ENCODE assay signal across 8 cellular contexts in genomic region chr11:124069429-124070401, GRCh38. TPM values are rescaled to one million over a fixed set of nuclear protein-coding genes. Genes with fewer than 3 reads are reported as not detected.
DNase-seq lines count a peak whose midpoint lies in the region; ATAC-seq, FAIRE-seq and TF ChIP-seq lines count a peak whose summit lies in the region.

No MANE protein-coding gene starts in this region.

- peaks cover 0 to 43% (median 13%) of the 10 kb centered on the region in 3 donors for H3K27me3 ChIP-seq in stomach

- POLR2A ChIA-PET in A549 (lab: Yijun Ruan, JAX) (no interaction called here), WTC11 (lab: Charles Lee) (no interaction called here)

- H3K4me3 ChIP-seq in A549 (peak overlapping the region; percentile 37; the same call in 2 of the 3 replicates), stomach (peak overlapping the region in 1 of 4 donors; percentile 14)

- no peak for TF ChIP-seq POLR2A in A549 (IDR thresholded peaks at IDR 0.05; ENCODE audit: low read length)
- peak; percentile 57 for TF ChIP-seq POLR2A in erythroblast (IDR thresholded peaks at IDR 0.05; ENCODE audit: low read length)
- TF ChIP-seq POLR2A in stomach (IDR thresholded peaks at IDR 0.05): no peak

- no peaks in the 10 kb centered on the region for H3K36me3 ChIP-seq in stomach

- H3K4me1 ChIP-seq in A549: no peaks in the 10 kb centered on the region
- H3K4me1 ChIP-seq in stomach: peaks cover 0 to 17% (median 8%) of the 10 kb centered on the region in 4 donors

- H3K27me3 Mint-ChIP-seq in WTC11 (ENCODE audit: low read depth): peaks cover 3% of the 10 kb centered on the region; the same call in 1 of the 2 replicates
- peaks cover 28 to 52% of the 10 kb centered on the region in 2 donors for H3K27me3 Mint-ChIP-seq in natural killer cell (ENCODE audit: low read depth in 2 of 2)

- TF ChIP-seq RAD21 in A549 (conservative IDR thresholded peaks at IDR 0.05 in 1 of 2, IDR thresholded peaks at IDR 0.05 in 1 of 2): peak; percentile 42 to 55; a peak in 4 of 5 replicates

- H3K4me1 Mint-ChIP-seq in WTC11 (peaks cover 22% of the 10 kb centered on the region), natural killer cell (peaks cover 6 to 12% of the 10 kb centered on the region in 2 donors)

- H3K27ac Mint-ChIP-seq in WTC11 (no peak overlapping the region), natural killer cell (no peak overlapping the region)

- ATAC-seq in A549 (peak; percentile 99 to 100), HG02678 (IDR thresholded peaks at IDR 0.05; ENCODE audit: unreplicated experiment) (peak; percentile 80), WTC11 (peak; percentile 99), natural killer cell (peak; percentile 79 to 86 (median 83))

- TF ChIP-seq CTCF in A549 (IDR thresholded peaks at IDR 0.05): peak; percentile 40
- TF ChIP-seq CTCF in GM12873 (IDR thresholded peaks at IDR 0.05; ENCODE audit: insufficient read depth, low read depth, low read length, missing control alignments): peak; percentile 73
- peak; percentile 33; the same call in 1 of the 2 replicates for TF ChIP-seq CTCF in WTC11 (IDR thresholded peaks at IDR 0.05)
- TF ChIP-seq CTCF in natural killer cell (IDR thresholded peaks at IDR 0.05): no peak
- TF ChIP-seq CTCF in stomach (IDR thresholded peaks at IDR 0.05): peak in 3 of 7 experiments; percentile 18 to 23 (median 18)

- H3K36me3 Mint-ChIP-seq in WTC11 (no peaks in the 10 kb centered on the region), natural killer cell (no peaks in the 10 kb centered on the region)

- FAIRE-seq in A549 (lab: Jason Lieb, UNC): no peak

- CTCF ChIA-PET in A549 (lab: Yijun Ruan, JAX): interaction anchor here (0.6 to 2.1 kb wide), 8 partner anchors 13 to 261 kb away, joined by 3 to 9 read pairs (median 4); no protein-coding TSS in a partner anchor
- CTCF ChIA-PET in WTC11 (lab: Charles Lee): interaction anchor here (0.6 to 2.6 kb wide), 28 partner anchors 11 to 532 kb away, joined by 3 to 16 read pairs (median 4); partner anchors contain the start of genes SCN3B and VWA5A

- H3K9me3 Mint-ChIP-seq in WTC11 (no peaks in the 10 kb centered on the region), natural killer cell (no peaks in the 10 kb centered on the region)

- DNase-seq in A549 (ENCODE audit: low read depth in 1 of 2, low spot score in 1 of 2) (peak in 1 of 2 experiments; percentile 53), NCI-H1105 (lab: John Stamatoyannopoulos, UW) (peak; percentile 92), WTC11 (ENCODE audit: low spot score) (peak; percentile 76), erythroblast (lab: John Stamatoyannopoulos, UW) (peak; percentile 93 to 94), natural killer cell (no peak), stomach (no peak)

- peak overlapping the region; percentile 88 for H3K4me2 ChIP-seq in A549

- WGBS in A549 (ENCODE audit: missing lambda C conversion rate): 12% methylated on average over 26 of the region's 28 CpGs
- WGBS in stomach, 5 donors: 34 to 41% (median 35%) methylated on average over 25 to 28 of the region's 28 CpGs

- H3K9me3 ChIP-seq in A549: no peaks in the 10 kb centered on the region
- no peaks in the 10 kb centered on the region for H3K9me3 ChIP-seq in stomach

- H3K27ac ChIP-seq in A549 (no peak overlapping the region), stomach (no peak overlapping the region)

- TF ChIP-seq EP300 in A549 (IDR thresholded peaks at IDR 0.05) (no peak), stomach (IDR thresholded peaks at IDR 0.05) (no peak)

- intact Hi-C loops in natural killer cell (cut with micrococcal nuclease) (no loop called here), stomach (cut with DNase I; ENCODE audit: low total_unique reads) (loop anchor here (10.0 kb wide), 1 partner anchor 125 kb away; no protein-coding TSS in a partner anchor)

- H3K4me3 Mint-ChIP-seq in WTC11 (peak overlapping the region; percentile 48), natural killer cell (no peak overlapping the region)

TF ChIP-seq in A549, 52 proteins besides CTCF, POLR2A, EP300 and RAD21:
- TF ChIP-seq MAX (IDR thresholded peaks at IDR 0.05): peak; percentile 66
- no peak for TF ChIP-seq FOSB (CRISPR knock-in tag; IDR thresholded peaks at IDR 0.05)

TF ChIP-seq in WTC11, 78 proteins besides CTCF, POLR2A, EP300 and RAD21:
- TF ChIP-seq MAX (CRISPR knock-in tag; IDR thresholded peaks at IDR 0.05): peak; percentile 89
- no peak for TF ChIP-seq ELF4 (CRISPR knock-in tag; IDR thresholded peaks at IDR 0.05; ENCODE audit: low read depth)
- TF ChIP-seq ZNF317 (CRISPR knock-in tag; IDR thresholded peaks at IDR 0.05; ENCODE audit: borderline replicate concordance, low read depth): no peak
- TF ChIP-seq FOXK1 (CRISPR knock-in tag; IDR thresholded peaks at IDR 0.05): peak; percentile 78
- TF ChIP-seq E2F1 (CRISPR knock-in tag; IDR thresholded peaks at IDR 0.05): no peak

RNA-seq across cellular contexts. Expression of gene OR10G7, which starts 28.6 kb away (rescaled TPM):
- not detected in 2 replicates for polyA plus RNA-seq in A549 (2011; rRNA removed)
- polyA plus RNA-seq in A549 (2012; cell fraction: cytosol; rRNA removed): not detected in 2 replicates
- polyA plus RNA-seq in A549 (2012; cell fraction: nucleus; rRNA removed): not detected in 2 replicates
- not detected in 3 replicates for polyA plus RNA-seq in A549 (2017; fragmentation: RNase III; extraction: RNeasy Plus Mini Kit Qiagen cat#74134 plus additional on column Dnase treatment)
- not detected in 2 replicates for polyA minus RNA-seq in A549 (2011; rRNA and poly(A)+ RNA removed)
- total RNA-seq in WTC11 (2021): not detected in 3 replicates
- total RNA-seq in natural killer cell: not detected
- total RNA-seq in stomach: not detected
- polyA plus RNA-seq in stomach: not detected

RNA-seq across cellular contexts. Expression of gene OR10G8, which starts 43.1 kb away (rescaled TPM):
- polyA plus RNA-seq in A549 (2011; rRNA removed): not detected in 2 replicates
- not detected in 2 replicates for polyA plus RNA-seq in A549 (2012; cell fraction: cytosol; rRNA removed)
- not detected in 2 replicates for polyA plus RNA-seq in A549 (2012; cell fraction: nucleus; rRNA removed)
- not detected in 3 replicates for polyA plus RNA-seq in A549 (2017; fragmentation: RNase III; extraction: RNeasy Plus Mini Kit Qiagen cat#74134 plus additional on column Dnase treatment)
- not detected in 2 replicates for polyA minus RNA-seq in A549 (2011; rRNA and poly(A)+ RNA removed)
- not detected in 3 replicates for total RNA-seq in WTC11 (2021)
- not detected for total RNA-seq in natural killer cell
- not detected for total RNA-seq in stomach
- not detected for polyA plus RNA-seq in stomach

RNA-seq across cellular contexts. Expression of gene VWA5A, which starts 45.5 kb away (rescaled TPM):
- polyA plus RNA-seq in A549 (2011; rRNA removed): 1.5 TPM in 2 replicates
- polyA plus RNA-seq in A549 (2012; cell fraction: cytosol; rRNA removed): 0.41 and 0.56 TPM in 2 replicates
- polyA plus RNA-seq in A549 (2012; cell fraction: nucleus; rRNA removed): 0.43 and 0.56 TPM in 2 replicates
- 0.12 to 0.24 TPM (median 0.18 TPM) in 3 replicates for polyA plus RNA-seq in A549 (2017; fragmentation: RNase III; extraction: RNeasy Plus Mini Kit Qiagen cat#74134 plus additional on column Dnase treatment)
- 0.83 and 1.7 TPM in 2 replicates for polyA minus RNA-seq in A549 (2011; rRNA and poly(A)+ RNA removed)
- total RNA-seq in WTC11 (2021): 19.5 to 26.0 TPM (median 23.1 TPM) in 3 replicates
- 10 to 100 TPM in 2 of 3 donors, 1 to 10 TPM in 1; 9.2 to 12.9 (median 11.8) TPM for total RNA-seq in natural killer cell
- 100 to 1,000 TPM in 1 of 5 donors, 10 to 100 TPM in 4; 15.4 to 111 (median 39.7) TPM for total RNA-seq in stomach
- 10 to 100 TPM; 10.1 to 24.1 (median 17.1) TPM for polyA plus RNA-seq in stomach

RNA-seq across cellular contexts. Expression of gene OR10G9, which starts 46.9 kb away (rescaled TPM):
- not detected in 2 replicates for polyA plus RNA-seq in A549 (2011; rRNA removed)
- polyA plus RNA-seq in A549 (2012; cell fraction: cytosol; rRNA removed): not detected in 2 replicates
- polyA plus RNA-seq in A549 (2012; cell fraction: nucleus; rRNA removed): not detected in 2 replicates
- not detected in 3 replicates for polyA plus RNA-seq in A549 (2017; fragmentation: RNase III; extraction: RNeasy Plus Mini Kit Qiagen cat#74134 plus additional on column Dnase treatment)
- not detected in 2 replicates for polyA minus RNA-seq in A549 (2011; rRNA and poly(A)+ RNA removed)
- not detected in 3 replicates for total RNA-seq in WTC11 (2021)
- total RNA-seq in natural killer cell: not detected
- total RNA-seq in stomach: under 1 TPM in 1 of 5 donors, not detected in 4; 0.73 TPM
- not detected for polyA plus RNA-seq in stomach

RNA-seq across cellular contexts. Expression of gene OR10G4, which starts 56.9 kb away (rescaled TPM):
- polyA plus RNA-seq in A549 (2011; rRNA removed) (not detected in 2 replicates), A549 (2017; fragmentation: RNase III; extraction: RNeasy Plus Mini Kit Qiagen cat#74134 plus additional on column Dnase treatment) (not detected in 3 replicates), stomach (not detected)
- polyA plus RNA-seq in A549 (2012; cell fraction: cytosol; rRNA removed): not detected in 2 replicates
- polyA plus RNA-seq in A549 (2012; cell fraction: nucleus; rRNA removed): not detected in 2 replicates
- not detected in 2 replicates for polyA minus RNA-seq in A549 (2011; rRNA and poly(A)+ RNA removed)
- total RNA-seq in WTC11 (2021) (0.04 to 0.14 TPM in 2 of 3 replicates, not detected in the other), natural killer cell (not detected), stomach (1 to 10 TPM in 1 of 5 donors, under 1 TPM in 1, not detected in 3; 0.73 to 1.2 TPM)

Comparison
In these comparisons a context has a peak if more than half of its experiments do, and no peak if none do; other contexts are left out.
1. DNase-seq: peak in NCI-H1105 (single experiment), WTC11 (single experiment) and erythroblast (2 of 2); none in natural killer cell (single experiment) and stomach (single experiment).
2. Of the 8 proteins assayed by ChIP-seq in both WTC11 and A549: peak only in WTC11: none; only in A549: none; in both: CTCF and MAX; in neither: 6.
3. Peak in every context shown above with its lines, with median percentiles within 50 percentile points of each other: ATAC-seq.